In the genomic region with DNA sequence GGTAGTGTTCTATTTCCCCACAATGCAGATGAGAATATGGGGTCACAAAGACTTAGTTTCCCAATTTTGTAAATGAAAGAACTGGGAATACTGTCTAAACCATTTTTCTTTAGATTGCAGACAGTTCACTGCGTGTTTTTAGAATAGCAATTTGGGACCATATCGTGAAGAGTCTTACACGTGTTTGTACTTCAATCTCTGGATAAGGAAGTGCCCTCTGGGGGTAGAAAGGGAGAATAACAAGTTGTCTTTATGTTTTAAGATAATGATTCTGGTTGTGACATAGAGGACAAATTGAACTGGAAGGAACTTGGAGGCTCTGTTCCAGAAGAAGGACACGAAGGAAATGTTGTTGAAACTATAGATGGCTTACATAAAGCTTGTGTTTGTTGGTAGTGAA, we compare ENCODE assay signal across 8 cellular contexts.
DNase-seq lines count a peak whose midpoint lies in the region; ATAC-seq, FAIRE-seq and TF ChIP-seq lines count a peak whose summit lies in the region.

No MANE protein-coding gene starts in this region.

- no peaks in the 10 kb centered on the region for H3K9me3 ChIP-seq in AG04450 (ENCODE audit: control insufficient read depth, insufficient read depth, low read length)
- H3K9me3 ChIP-seq in OCI-LY3 (ENCODE audit: insufficient read depth, low read length) = peaks cover 5% of the 10 kb centered on the region; the same call in 1 of the 2 replicates
- H3K9me3 ChIP-seq in mesenchymal stem cell (ENCODE audit: control insufficient read depth, low read length) = no peaks in the 10 kb centered on the region

- H2BK12ac ChIP-seq in mesenchymal stem cell (ENCODE audit: low read length in 2 of 2) = no peak overlapping the region

- peak; percentile 44 for FAIRE-seq in frontal cortex (lab: Jason Lieb, UNC)

- H4K20me1 ChIP-seq in OCI-LY3 (ENCODE audit: insufficient read depth, low read length) = no peaks in the 10 kb centered on the region

- H2AFZ ChIP-seq in OCI-LY3 (ENCODE audit: low read depth, low read length) = peak overlapping the region; percentile 64
- H2AFZ ChIP-seq in mesenchymal stem cell (ENCODE audit: low read depth, low read length) = no peak overlapping the region

- no peak overlapping the region for H3K9ac ChIP-seq in OCI-LY3 (ENCODE audit: low read length)
- H3K9ac ChIP-seq in mesenchymal stem cell (ENCODE audit: low read length) = no peak overlapping the region

- no peak overlapping the region for H4K8ac ChIP-seq in mesenchymal stem cell (ENCODE audit: low read length)

- H2BK5ac ChIP-seq in mesenchymal stem cell (ENCODE audit: low read depth, low read length, poor library complexity, severe bottlenecking) = no peak overlapping the region

- DNase-seq in AG04450 (ENCODE audit: low read depth, low spot score) (no peak), H4 (ENCODE audit: low spot score) (peak; percentile 63), frontal cortex (ENCODE audit: low spot score in 2 of 2) (no peak), HPDE6-E6E7 (ENCODE audit: extremely low spot score) (no peak), mesenchymal stem cell (no peak), HK-2 (ENCODE audit: unreplicated experiment) (no peak)

- no peak overlapping the region for H3K18ac ChIP-seq in mesenchymal stem cell (ENCODE audit: low read depth in 1 of 2, low read length in 2 of 2)

- CTCF ChIA-PET in AG04450 (lab: Charles Lee) = interaction anchor here (1.0 kb wide), 1 partner anchor 688 kb away, joined by 6 read pairs; no protein-coding TSS in a partner anchor

- H3K27me3 ChIP-seq in AG04450 (ENCODE audit: control insufficient read depth, insufficient read depth, low read length) (no peaks in the 10 kb centered on the region), OCI-LY3 (ENCODE audit: low read depth, low read length) (no peaks in the 10 kb centered on the region), mesenchymal stem cell (ENCODE audit: control insufficient read depth in 1 of 2, insufficient read depth in 1 of 2, low read length in 2 of 2) (no peaks in the 10 kb centered on the region)

- no peak overlapping the region for H2AK5ac ChIP-seq in mesenchymal stem cell (ENCODE audit: low read length, severe bottlenecking)

- WGBS in mesenchymal stem cell = 7% methylated on average over 4 of the region's 4 CpGs

- no peak overlapping the region for H3K4ac ChIP-seq in mesenchymal stem cell (ENCODE audit: low read depth in 1 of 2, low read length in 2 of 2)

- H3K4me3 ChIP-seq in AG04450 (ENCODE audit: low read depth, low read length) = no peak overlapping the region
- H3K4me3 ChIP-seq in OCI-LY3 (ENCODE audit: low read length) = no peak overlapping the region
- H3K4me3 ChIP-seq in mesenchymal stem cell (ENCODE audit: insufficient read depth in 1 of 2, low read depth in 1 of 2, low read length in 2 of 2) = no peak overlapping the region

- ATAC-seq in HG02571 (IDR thresholded peaks at IDR 0.05; ENCODE audit: unreplicated experiment) = no peak

- H4K91ac ChIP-seq in mesenchymal stem cell (ENCODE audit: low read length) = no peak overlapping the region

- no peak overlapping the region for H3K23ac ChIP-seq in mesenchymal stem cell (ENCODE audit: low read length in 2 of 2)

- POLR2A ChIA-PET in AG04450 (lab: Yijun Ruan, JAX) = no interaction called here

- H3K4me1 ChIP-seq in OCI-LY3 (ENCODE audit: low read length) (peaks cover 36% of the 10 kb centered on the region), mesenchymal stem cell (ENCODE audit: control insufficient read depth, insufficient read depth, low read depth, low read length) (no peaks in the 10 kb centered on the region)

- no peaks in the 10 kb centered on the region for H3K79me1 ChIP-seq in mesenchymal stem cell (replicated peaks; ENCODE audit: low read length, poor library complexity, severe bottlenecking)

- H3K4me2 ChIP-seq in OCI-LY3 (ENCODE audit: low read length) (peak overlapping the region; percentile 27), mesenchymal stem cell (ENCODE audit: low read length, poor library complexity, severe bottlenecking) (no peak overlapping the region)

- no peak overlapping the region for H2BK120ac ChIP-seq in mesenchymal stem cell (ENCODE audit: low read depth, low read length)

- TF ChIP-seq CTCF in AG04450 (IDR thresholded peaks at IDR 0.05; ENCODE audit: low read depth, low read length) (peak; percentile 52), OCI-LY3 (IDR thresholded peaks at IDR 0.05; ENCODE audit: low read depth, low read length) (peak; percentile 84)

- H3K27ac ChIP-seq in AG04450 (ENCODE audit: low read depth, low read length) (no peak overlapping the region), OCI-LY3 (ENCODE audit: low read length) (no peak overlapping the region), mesenchymal stem cell (ENCODE audit: low read length, poor library complexity, severe bottlenecking) (no peak overlapping the region)

- H3K79me2 ChIP-seq in OCI-LY3 (ENCODE audit: low read length) = no peaks in the 10 kb centered on the region

- H3K14ac ChIP-seq in mesenchymal stem cell (ENCODE audit: low read length in 2 of 2) = no peak overlapping the region

- H3K36me3 ChIP-seq in OCI-LY3 (replicated peaks; ENCODE audit: low read depth, low read length) (peaks cover 16% of the 10 kb centered on the region), mesenchymal stem cell (ENCODE audit: control insufficient read depth in 1 of 2, insufficient read depth in 2 of 2, low read depth in 1 of 2, low read length in 2 of 2) (no peaks in the 10 kb centered on the region)

- no peak overlapping the region for H2BK15ac ChIP-seq in mesenchymal stem cell (ENCODE audit: low read depth, poor library complexity, severe bottlenecking)
